In the genomic region with DNA sequence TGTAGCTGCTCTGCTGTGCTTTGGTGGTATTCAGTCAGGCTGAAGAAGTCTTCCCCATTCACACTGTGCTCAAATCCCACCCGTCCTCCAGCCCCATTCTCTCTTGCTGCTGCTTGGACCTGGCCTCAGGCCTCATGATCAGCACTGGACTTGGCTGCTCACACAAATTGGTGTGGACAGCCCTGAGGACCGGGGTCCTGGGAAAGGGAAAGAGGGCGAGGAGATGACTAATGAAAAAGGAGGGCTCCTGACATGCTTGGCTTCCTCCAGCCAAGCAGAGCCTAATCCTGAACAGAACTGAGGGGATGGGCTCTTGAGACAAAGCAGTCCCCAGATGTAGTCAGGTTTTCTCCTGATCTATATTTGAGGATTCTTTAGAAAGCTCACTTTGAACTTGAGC, we compare ENCODE assay signal across 23 cellular contexts.
DNase-seq lines count a peak whose midpoint lies in the region; ATAC-seq and TF ChIP-seq lines count a peak whose summit lies in the region.
"Had no signal": no experiment of that assay in that cellular context is flagged by ENCODE, and none has a peak within 500 bp of the region (broad histone marks: within the 10 kb centered on the region; RNA-seq: fewer than 3 reads in every experiment).

No MANE protein-coding gene starts in this region.

- peak; percentile 49 for DNase-seq in BJ (ENCODE audit: low read depth)
- peak; percentile 4 for DNase-seq in PC-3
- peak; percentile 37 for DNase-seq in fibroblast of mammary gland (ENCODE audit: low read depth)
- DNase-seq in ascending aorta (ENCODE audit: low spot score in 2 of 2) = no peak
- no peak for DNase-seq in GM23248
- DNase-seq in Peyer's patch = no peak
- no peak for DNase-seq in anterior cingulate cortex (lab: John Stamatoyannopoulos, UW)
- DNase-seq: activated CD4-positive, alpha-beta T cell treated with anti-CD3 and anti-CD28 coated beads, Interleukin-2, amount 50 U/mL, for 4 hours; activated CD8-positive, alpha-beta memory T cell treated with anti-CD3 and anti-CD28 coated beads, Interleukin-2, amount 50 U/mL, for 48 hours; Calu3; dorsolateral prefrontal cortex; glutamatergic neuron; KBM-7; mucosa of descending colon; NCI-H1930; NCI-H226; NCI-H774; stimulated activated CD4-positive, alpha-beta T cell treated with anti-CD3 and anti-CD28 coated beads, Interleukin-12 subunit alpha, Interleukin-12 subunit beta, amount 100 ng/mL, for 4 hours; T-helper 17 cell; upper lobe of left lung had no signal

- H3K27ac ChIP-seq in PC-3 (ENCODE audit: low read length) = no peak overlapping the region
- no peak overlapping the region for H3K27ac ChIP-seq in ascending aorta
- no peak overlapping the region for H3K27ac ChIP-seq in GM23248
- H3K27ac ChIP-seq in Peyer's patch = no peak overlapping the region
- H3K27ac ChIP-seq: A549; BLaER1 treated with 17β-estradiol and CSF1 and Interleukin-3, amounts not matched to agents 10 nM and 100 nM; dorsolateral prefrontal cortex; upper lobe of left lung had no signal

- H3K27ac Mint-ChIP-seq in nephron = peak overlapping the region in 2 of 3 experiments; percentile 32 to 74
- H3K27ac Mint-ChIP-seq: T-helper 17 cell had no signal

- no peak for ATAC-seq in PC-3
- ATAC-seq: A549, mucosa of descending colon, T-helper 17 cell had no signal

- H3K36me3 ChIP-seq in BJ (ENCODE audit: control insufficient read depth, insufficient read depth, low read length) = no peaks in the 10 kb centered on the region
- H3K36me3 ChIP-seq in PC-3 (ENCODE audit: low read depth, low read length) = no peaks in the 10 kb centered on the region
- no peaks in the 10 kb centered on the region for H3K36me3 ChIP-seq in ascending aorta
- no peaks in the 10 kb centered on the region for H3K36me3 ChIP-seq in GM23248 (ENCODE audit: low read depth)
- no peaks in the 10 kb centered on the region for H3K36me3 ChIP-seq in Peyer's patch
- H3K36me3 ChIP-seq: BLaER1 treated with 17β-estradiol and CSF1 and Interleukin-3, amounts not matched to agents 10 nM and 100 nM; upper lobe of left lung had no signal

- no peaks in the 10 kb centered on the region for H3K9me3 ChIP-seq in PC-3 (ENCODE audit: low read length)
- no peaks in the 10 kb centered on the region for H3K9me3 ChIP-seq in ascending aorta
- H3K9me3 ChIP-seq in GM23248 (ENCODE audit: low read depth) = no peaks in the 10 kb centered on the region
- no peaks in the 10 kb centered on the region for H3K9me3 ChIP-seq in Peyer's patch
- H3K9me3 ChIP-seq: A549; BLaER1 treated with 17β-estradiol and CSF1 and Interleukin-3, amounts not matched to agents 10 nM and 100 nM; mucosa of descending colon; upper lobe of left lung had no signal

- POLR2A ChIA-PET in BJ (lab: Charles Lee) (no interaction called here), PC-3 (lab: Charles Lee; ENCODE audit: unreplicated experiment) (interaction anchor here (0.5 kb wide), 1 partner anchor 432 kb away, joined by 3 read pairs; a partner anchor contains a TSS)

- in situ Hi-C loops in GM23248 (cut with MboI) = no loop called here

- H3K4me2 ChIP-seq in PC-3 (ENCODE audit: low read length) (no peak overlapping the region), GM23248 (ENCODE audit: unreplicated experiment) (no peak overlapping the region)
- H3K4me2 ChIP-seq: A549; BLaER1 treated with 17β-estradiol and CSF1 and Interleukin-3, amounts not matched to agents 10 nM and 100 nM had no signal

- no peaks in the 10 kb centered on the region for H3K9me2 ChIP-seq in PC-3 (replicated peaks; ENCODE audit: low read length)
- H3K9me2 ChIP-seq in GM23248 (ENCODE audit: insufficient read depth) = no peaks in the 10 kb centered on the region

- H3K27me3 Mint-ChIP-seq in nephron (ENCODE audit: low read depth) = peaks cover 4% of the 10 kb centered on the region

- H3K27me3 ChIP-seq in BJ (ENCODE audit: control insufficient read depth, insufficient read depth, low read length) = no peaks in the 10 kb centered on the region
- H3K27me3 ChIP-seq in PC-3 (ENCODE audit: low read length) = no peaks in the 10 kb centered on the region
- H3K27me3 ChIP-seq in ascending aorta = no peaks in the 10 kb centered on the region
- no peaks in the 10 kb centered on the region for H3K27me3 ChIP-seq in GM23248 (replicated peaks; ENCODE audit: insufficient read depth)
- H3K27me3 ChIP-seq in Peyer's patch = no peaks in the 10 kb centered on the region
- H3K27me3 ChIP-seq: BLaER1 treated with 17β-estradiol and CSF1 and Interleukin-3, amounts not matched to agents 10 nM and 100 nM; dorsolateral prefrontal cortex; upper lobe of left lung had no signal

- H4K20me1 ChIP-seq in PC-3 (ENCODE audit: low read length) (no peaks in the 10 kb centered on the region), GM23248 (ENCODE audit: insufficient read depth) (no peaks in the 10 kb centered on the region)
- H4K20me1 ChIP-seq: BLaER1 treated with 17β-estradiol and CSF1 and Interleukin-3, amounts not matched to agents 10 nM and 100 nM had no signal

- H3K36me3 Mint-ChIP-seq in nephron (ENCODE audit: low read depth) = no peaks in the 10 kb centered on the region

- TF ChIP-seq CTCF in BJ (IDR thresholded peaks at IDR 0.05; ENCODE audit: insufficient read depth, low read depth, low read length) (no peak), PC-3 (conservative IDR thresholded peaks at IDR 0.05; ENCODE audit: low read depth, low read length) (no peak), fibroblast of mammary gland (conservative IDR thresholded peaks at IDR 0.05; ENCODE audit: control insufficient read depth, insufficient read depth, low read depth, low read length) (no peak), nephron (IDR thresholded peaks at IDR 0.05; ENCODE audit: unreplicated experiment in 3 of 3) (no peak), ascending aorta (IDR thresholded peaks at IDR 0.05) (no peak), Peyer's patch (IDR thresholded peaks at IDR 0.05) (no peak)

- no peaks in the 10 kb centered on the region for H3F3A ChIP-seq in PC-3 (ENCODE audit: low read length, unreplicated experiment)
- H3F3A ChIP-seq in GM23248 (ENCODE audit: insufficient read depth) = peaks cover 35% of the 10 kb centered on the region

- WGBS in GM23248 (ENCODE audit: low coverage in 1 of 2, low lambda C conversion rate in 2 of 2, missing lambda C conversion rate in 2 of 2), 2 experiments = 72 to 77% methylated on average over 3 of the region's 3 CpGs

- H3K9me3 Mint-ChIP-seq in nephron = no peaks in the 10 kb centered on the region

- no peak overlapping the region for H3K4me3 ChIP-seq in BJ (ENCODE audit: low read depth, low read length)
- H3K4me3 ChIP-seq in PC-3 (ENCODE audit: low read length) = no peak overlapping the region
- no peak overlapping the region for H3K4me3 ChIP-seq in fibroblast of mammary gland (ENCODE audit: control insufficient read depth, low read depth, low read length)
- H3K4me3 ChIP-seq in ascending aorta = no peak overlapping the region
- no peak overlapping the region for H3K4me3 ChIP-seq in GM23248
- H3K4me3 ChIP-seq in Peyer's patch = no peak overlapping the region
- H3K4me3 ChIP-seq: A549; BLaER1 treated with 17β-estradiol and CSF1 and Interleukin-3, amounts not matched to agents 10 nM and 100 nM; dorsolateral prefrontal cortex; mucosa of descending colon; upper lobe of left lung had no signal

- H3K4me3 Mint-ChIP-seq in nephron = no peak overlapping the region
- H3K4me3 Mint-ChIP-seq: T-helper 17 cell had no signal

- CTCF ChIA-PET in BJ (lab: Yijun Ruan, JAX) = no interaction called here
- CTCF ChIA-PET in PC-3 (lab: Charles Lee) = no interaction called here

- H3K79me2 ChIP-seq in PC-3 (ENCODE audit: low read length) (no peaks in the 10 kb centered on the region), GM23248 (ENCODE audit: insufficient read depth) (no peaks in the 10 kb centered on the region)

- H2AFZ ChIP-seq in PC-3 (ENCODE audit: low read length) = no peak overlapping the region
- no peak overlapping the region for H2AFZ ChIP-seq in GM23248

- peaks cover 47% of the 10 kb centered on the region for H3K4me1 Mint-ChIP-seq in nephron

- TF ChIP-seq POLR2A in Peyer's patch (IDR thresholded peaks at IDR 0.05) = no peak

- H3K4me1 ChIP-seq in PC-3 (ENCODE audit: insufficient read depth, low read length) = peaks cover 22% of the 10 kb centered on the region
- no peaks in the 10 kb centered on the region for H3K4me1 ChIP-seq in ascending aorta
- peaks cover 54% of the 10 kb centered on the region for H3K4me1 ChIP-seq in GM23248 (ENCODE audit: insufficient read depth)
- no peaks in the 10 kb centered on the region for H3K4me1 ChIP-seq in Peyer's patch
- H3K4me1 ChIP-seq: A549; BLaER1 treated with 17β-estradiol and CSF1 and Interleukin-3, amounts not matched to agents 10 nM and 100 nM; upper lobe of left lung had no signal

- H3K9ac ChIP-seq in PC-3 (ENCODE audit: low read length) (no peak overlapping the region), GM23248 (no peak overlapping the region)
- H3K9ac ChIP-seq: BLaER1 treated with 17β-estradiol and CSF1 and Interleukin-3, amounts not matched to agents 10 nM and 100 nM had no signal

- no TSS peak for BruUV-seq in PC-3 (replicated peaks; lab: Mats Ljungman, UMichigan)

- intact Hi-C loops in PC-3 (cut with micrococcal nuclease) (no loop called here), ascending aorta (cut with DNase I) (no loop called here)

Comparison
In these comparisons a context has a peak if more than half of its experiments do, and no peak if none do; other contexts are left out.
1. DNase-seq: peak in BJ (single experiment), PC-3 (single experiment) and fibroblast of mammary gland (single experiment); none in ascending aorta (0 of 2), GM23248 (single experiment), Peyer's patch (0 of 3) and anterior cingulate cortex (0 of 58).